In genomic region chr5:112933105-112933504, GRCh38 we compare ENCODE assay signal across 1 cellular context.
TF ChIP-seq lines count a peak whose summit lies in the region.

No MANE protein-coding gene starts in this region.

TF ChIP-seq in GM12878, 131 proteins besides CTCF, POLR2A, EP300 and RAD21:
- TF ChIP-seq ZNF207 (IDR thresholded peaks at IDR 0.05; ENCODE audit: borderline replicate concordance) (no peak), SPI1 (IDR thresholded peaks at IDR 0.05; ENCODE audit: borderline replicate concordance, insufficient read depth, low read depth, low read length) (no peak), EED (IDR thresholded peaks at IDR 0.05; ENCODE audit: low read depth) (no peak), PML (IDR thresholded peaks at IDR 0.05; ENCODE audit: low read length) (no peak), ZNF24 (IDR thresholded peaks at IDR 0.05) (peak; percentile 87)
